Comparison of ENCODE assay signal across 18 cellular contexts in the genomic region with DNA sequence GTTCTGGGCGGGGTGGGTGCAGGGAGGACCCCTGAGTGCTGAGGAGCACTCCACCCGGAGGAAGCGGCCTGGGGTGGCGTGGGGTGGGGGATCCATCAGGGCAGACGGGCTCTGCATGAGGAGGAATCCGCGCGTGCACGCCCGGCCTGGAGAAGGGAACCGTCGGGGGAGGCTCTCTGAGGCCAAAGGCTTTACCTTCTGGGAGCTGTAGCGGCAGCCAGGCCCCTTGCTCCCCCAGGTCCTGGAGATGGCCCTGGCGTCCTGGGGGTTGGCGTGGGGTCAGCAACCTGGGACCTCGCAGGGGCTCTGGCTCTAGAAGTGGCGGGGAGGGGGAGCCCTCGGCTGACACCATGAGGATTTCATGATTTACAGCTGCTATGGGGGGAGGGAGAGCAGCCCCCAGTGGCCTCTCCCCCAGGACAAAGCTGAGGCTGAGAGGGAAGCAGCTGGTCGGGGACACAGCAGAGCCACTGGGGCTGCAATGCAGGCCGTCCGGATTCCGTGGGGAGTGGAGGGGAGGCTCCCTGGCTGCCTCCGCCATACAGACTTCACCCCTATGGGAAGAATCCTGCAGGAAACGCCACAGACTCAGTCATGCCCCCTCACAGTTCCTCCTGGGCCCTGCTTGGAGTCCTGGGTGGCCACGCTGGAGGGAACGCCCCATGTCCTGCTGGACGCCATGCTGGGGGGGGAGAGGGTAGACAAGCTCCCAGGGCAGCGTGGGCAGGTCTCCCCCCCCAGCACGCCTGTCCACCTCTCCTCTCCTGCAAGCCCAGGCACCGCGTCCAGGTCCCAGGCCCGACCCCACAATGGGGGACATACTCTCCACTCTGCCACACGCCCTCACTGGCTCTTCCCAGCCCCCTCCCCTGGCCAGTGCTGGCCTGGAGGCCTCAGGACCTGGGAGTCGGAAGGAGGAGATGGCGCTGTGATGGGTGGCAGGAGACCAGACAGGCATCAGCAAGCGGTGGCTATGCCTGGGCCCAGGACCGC.
DNase-seq lines count a peak whose midpoint lies in the region; ATAC-seq and TF ChIP-seq lines count a peak whose summit lies in the region.
"Had no signal": no experiment of that assay in that cellular context is flagged by ENCODE, and none has a peak within 500 bp of the region (broad histone marks: within the 10 kb centered on the region; RNA-seq: fewer than 3 reads in every experiment).

No MANE protein-coding gene starts in this region.

- H4K91ac ChIP-seq in H9 (ENCODE audit: insufficient read length, low read depth, low read length), result no peak overlapping the region

- H3K36me3 Mint-ChIP-seq in H9 (ENCODE audit: insufficient read depth in 1 of 3, low read depth in 3 of 3) (no peaks in the 10 kb centered on the region), mesothelial cell of epicardium (no peaks in the 10 kb centered on the region)
- H3K36me3 Mint-ChIP-seq in stimulated activated effector memory CD8-positive, alpha-beta T cell treated with anti-CD3 and anti-CD28 coated beads, Interleukin-12 subunit alpha, Interleukin-12 subunit beta, amount 100 ng/mL, for 72 hours, result no peaks in the 10 kb centered on the region

- no peak overlapping the region for H3K56ac ChIP-seq in H9 (ENCODE audit: insufficient read length, low read depth, low read length)

- no peak overlapping the region for H2BK20ac ChIP-seq in H9 (ENCODE audit: low read depth, low read length, poor library complexity, severe bottlenecking)

- no peak overlapping the region for H3K9ac ChIP-seq in H9 (ENCODE audit: extremely low read depth, insufficient read length, low read length)
- no peak overlapping the region for H3K9ac ChIP-seq in subcutaneous abdominal adipose tissue (ENCODE audit: low read length in 5 of 5)

- no peak for ATAC-seq in stimulated activated effector memory CD8-positive, alpha-beta T cell treated with anti-CD3 and anti-CD28 coated beads, Interleukin-12 subunit alpha, Interleukin-12 subunit beta, amount 100 ng/mL, for 72 hours
- no peak for ATAC-seq in HG03520 (IDR thresholded peaks at IDR 0.05; ENCODE audit: unreplicated experiment)
- ATAC-seq: activated CD8-positive, alpha-beta T cell treated with anti-CD3 and anti-CD28 coated beads for 36 hours had no signal

- H3K4me3 ChIP-seq in brain microvascular endothelial cell (ENCODE audit: low read depth, low read length) (no peak overlapping the region), subcutaneous abdominal adipose tissue (ENCODE audit: low read depth in 1 of 5, low read length in 5 of 5) (peak overlapping the region in 3 of 5 donors; percentile 7 to 33 (median 22))
- H3K4me3 ChIP-seq: tibial nerve had no signal

- no peak overlapping the region for H3K18ac ChIP-seq in H9 (ENCODE audit: insufficient read length, low read depth, low read length)

- H3K4me1 ChIP-seq in H9 (ENCODE audit: insufficient read depth, low read length), result no peaks in the 10 kb centered on the region
- H3K4me1 ChIP-seq in subcutaneous abdominal adipose tissue (ENCODE audit: control insufficient read depth in 5 of 5, insufficient read depth in 5 of 5, low read length in 5 of 5), result peaks cover 2 to 50% (median 37%) of the 10 kb centered on the region in 5 donors

- H3K27me3 Mint-ChIP-seq in H9 (ENCODE audit: low read depth) (no peaks in the 10 kb centered on the region), mesothelial cell of epicardium (ENCODE audit: low read depth) (no peaks in the 10 kb centered on the region)
- H3K27me3 Mint-ChIP-seq: activated CD8-positive, alpha-beta T cell treated with anti-CD3 and anti-CD28 coated beads for 36 hours had no signal

- in situ Hi-C loops in brain microvascular endothelial cell (cut with HindIII; ENCODE audit: low pct_ligation_motif_present, low sequenced_read_pairs), result no loop called here

- H3K79me2 ChIP-seq in H9 (ENCODE audit: insufficient read depth, low read length), result no peaks in the 10 kb centered on the region

- no peak overlapping the region for H3K4ac ChIP-seq in H9 (ENCODE audit: low read depth, low read length)

- no peak overlapping the region for H2BK120ac ChIP-seq in H9 (ENCODE audit: low read depth, low read length, poor library complexity, severe bottlenecking)

- no peak overlapping the region for H3K23ac ChIP-seq in H9 (ENCODE audit: insufficient read length, low read depth, low read length)

- WGBS in H9 (ENCODE audit: extremely low coverage, insufficient read length, low lambda C conversion rate), result no CpG with 5 or more reads among the region's 37 CpGs

- no peak overlapping the region for H2BK5ac ChIP-seq in H9 (ENCODE audit: insufficient read length, low read length)

- H3K4me3 Mint-ChIP-seq in H9 (no peak overlapping the region), mesothelial cell of epicardium (peak overlapping the region; percentile 32)
- no peak overlapping the region for H3K4me3 Mint-ChIP-seq in stimulated activated effector memory CD8-positive, alpha-beta T cell treated with anti-CD3 and anti-CD28 coated beads, Interleukin-12 subunit alpha, Interleukin-12 subunit beta, amount 100 ng/mL, for 72 hours
- H3K4me3 Mint-ChIP-seq: activated CD8-positive, alpha-beta T cell treated with anti-CD3 and anti-CD28 coated beads for 36 hours; activated naive CD4-positive, alpha-beta T cell treated with anti-CD3 and anti-CD28 coated beads for 36 hours had no signal

- H3K36me3 ChIP-seq in brain microvascular endothelial cell (replicated peaks), result no peaks in the 10 kb centered on the region
- H3K36me3 ChIP-seq in subcutaneous abdominal adipose tissue (ENCODE audit: control insufficient read depth in 5 of 5, insufficient read depth in 5 of 5, low read length in 5 of 5), result no peaks in the 10 kb centered on the region

- no peak for DNase-seq in H9
- no peak for DNase-seq in brain microvascular endothelial cell
- DNase-seq in mesothelial cell of epicardium (ENCODE audit: low spot score in 2 of 2, unreplicated experiment in 2 of 2), result no peak
- no peak for DNase-seq in stimulated activated effector memory CD8-positive, alpha-beta T cell treated with anti-CD3 and anti-CD28 coated beads, Interleukin-12 subunit alpha, Interleukin-12 subunit beta, amount 100 ng/mL, for 72 hours (ENCODE audit: low spot score in 2 of 2)
- no peak for DNase-seq in NK-92 (lab: John Stamatoyannopoulos, UW; ENCODE audit: unreplicated experiment)
- DNase-seq: activated CD8-positive, alpha-beta T cell treated with anti-CD3 and anti-CD28 coated beads for 36 hours; activated naive CD4-positive, alpha-beta T cell treated with anti-CD3 and anti-CD28 coated beads for 36 hours; activated T-cell treated with anti-CD3 and anti-CD28 coated beads, Interleukin-2, amount 50 U/mL, for 1 hour; anterior cingulate cortex; Calu3; hippocampal formation; NCI-H1417 treated with DMSO at 0.1 percent for 48 hours; SHP77 treated with DMSO at 0.1 percent for 48 hours; stimulated activated CD4-positive, alpha-beta T cell treated with anti-CD3 and anti-CD28 coated beads, Interleukin-15, amount 100 ng/mL, for 24 hours had no signal

- TF ChIP-seq CTCF in H9 (conservative IDR thresholded peaks at IDR 0.05), result no peak
- no peak for TF ChIP-seq CTCF in brain microvascular endothelial cell (IDR thresholded peaks at IDR 0.05; ENCODE audit: low read depth, low read length, missing control alignments)
- no peak for TF ChIP-seq CTCF in mesothelial cell of epicardium (IDR thresholded peaks at IDR 0.05; ENCODE audit: unreplicated experiment)

- H3K27me3 ChIP-seq in H9 (ENCODE audit: insufficient read depth, low read length) (no peaks in the 10 kb centered on the region), brain microvascular endothelial cell (replicated peaks) (no peaks in the 10 kb centered on the region), subcutaneous abdominal adipose tissue (ENCODE audit: control insufficient read depth in 5 of 5, insufficient read depth in 4 of 5, low read length in 5 of 5) (no peaks in the 10 kb centered on the region)
- H3K27me3 ChIP-seq: tibial nerve had no signal

- H3K9me3 ChIP-seq in H9 (ENCODE audit: control insufficient read depth, low read depth, low read length) (no peaks in the 10 kb centered on the region), subcutaneous abdominal adipose tissue (ENCODE audit: control insufficient read depth in 5 of 5, low read length in 5 of 5) (no peaks in the 10 kb centered on the region)
- H3K9me3 ChIP-seq: tibial nerve had no signal

- peak overlapping the region; percentile 24; the same call in 1 of the 2 replicates for H3K14ac ChIP-seq in H9 (ENCODE audit: insufficient read depth, low read length)

- no peak overlapping the region for H4K5ac ChIP-seq in H9 (ENCODE audit: insufficient read length, low read depth, low read length)

- H2AFZ ChIP-seq in H9 (ENCODE audit: low read length), result no peak overlapping the region

- no peaks in the 10 kb centered on the region for H3K23me2 ChIP-seq in H9 (ENCODE audit: insufficient read length, low read depth, low read length, poor library complexity, severe bottlenecking)

- no peak overlapping the region for H3T11ph ChIP-seq in H9 (ENCODE audit: low read length)

- no peaks in the 10 kb centered on the region for H4K20me1 ChIP-seq in H9 (ENCODE audit: control insufficient read depth, insufficient read depth, insufficient read length)

- no peak overlapping the region for H3K27ac ChIP-seq in H9 (ENCODE audit: insufficient read length, low read depth, low read length)
- H3K27ac ChIP-seq in brain microvascular endothelial cell, result peak overlapping the region; percentile 84
- H3K27ac ChIP-seq in subcutaneous abdominal adipose tissue (ENCODE audit: low read depth, low read length), result no peak overlapping the region
- H3K27ac ChIP-seq: tibial nerve, VCaP had no signal

- no peak overlapping the region for H2BK15ac ChIP-seq in H9 (ENCODE audit: low read depth, low read length)

- H3K4me1 Mint-ChIP-seq in H9, result peaks cover 3% of the 10 kb centered on the region in 2 experiments
- H3K4me1 Mint-ChIP-seq in mesothelial cell of epicardium, result peaks cover 24% of the 10 kb centered on the region
- peaks cover 27% of the 10 kb centered on the region for H3K4me1 Mint-ChIP-seq in stimulated activated effector memory CD8-positive, alpha-beta T cell treated with anti-CD3 and anti-CD28 coated beads, Interleukin-12 subunit alpha, Interleukin-12 subunit beta, amount 100 ng/mL, for 72 hours

- H3K9me3 Mint-ChIP-seq in H9 (no peaks in the 10 kb centered on the region), mesothelial cell of epicardium (no peaks in the 10 kb centered on the region)
- no peaks in the 10 kb centered on the region for H3K9me3 Mint-ChIP-seq in stimulated activated effector memory CD8-positive, alpha-beta T cell treated with anti-CD3 and anti-CD28 coated beads, Interleukin-12 subunit alpha, Interleukin-12 subunit beta, amount 100 ng/mL, for 72 hours
- H3K9me3 Mint-ChIP-seq: activated CD8-positive, alpha-beta T cell treated with anti-CD3 and anti-CD28 coated beads for 36 hours; activated naive CD4-positive, alpha-beta T cell treated with anti-CD3 and anti-CD28 coated beads for 36 hours had no signal

- no peak overlapping the region for H2AK5ac ChIP-seq in H9 (ENCODE audit: insufficient read length, low read length)

- no peaks in the 10 kb centered on the region for H3K79me1 ChIP-seq in H9 (ENCODE audit: insufficient read depth, low read depth, low read length, poor library complexity, severe bottlenecking)

- peak overlapping the region; percentile 83 to 84 (median 84); a peak in 6 of 7 replicates for H3K27ac Mint-ChIP-seq in H9
- peak overlapping the region; percentile 90 for H3K27ac Mint-ChIP-seq in mesothelial cell of epicardium
- H3K27ac Mint-ChIP-seq in stimulated activated effector memory CD8-positive, alpha-beta T cell treated with anti-CD3 and anti-CD28 coated beads, Interleukin-12 subunit alpha, Interleukin-12 subunit beta, amount 100 ng/mL, for 72 hours, result no peak overlapping the region
- H3K27ac Mint-ChIP-seq: activated CD8-positive, alpha-beta T cell treated with anti-CD3 and anti-CD28 coated beads for 36 hours; activated naive CD4-positive, alpha-beta T cell treated with anti-CD3 and anti-CD28 coated beads for 36 hours had no signal

- no peak overlapping the region for H4K8ac ChIP-seq in H9 (replicated peaks; ENCODE audit: insufficient read length, low read depth, low read length)

- H3K4me2 ChIP-seq in H9 (ENCODE audit: insufficient read depth, insufficient read length, low read length), result no peak overlapping the region

- H2BK12ac ChIP-seq in H9 (ENCODE audit: insufficient read length, low read depth, low read length), result no peak overlapping the region
